Comparison of ENCODE assay signal across 3 cellular contexts in the genomic region with DNA sequence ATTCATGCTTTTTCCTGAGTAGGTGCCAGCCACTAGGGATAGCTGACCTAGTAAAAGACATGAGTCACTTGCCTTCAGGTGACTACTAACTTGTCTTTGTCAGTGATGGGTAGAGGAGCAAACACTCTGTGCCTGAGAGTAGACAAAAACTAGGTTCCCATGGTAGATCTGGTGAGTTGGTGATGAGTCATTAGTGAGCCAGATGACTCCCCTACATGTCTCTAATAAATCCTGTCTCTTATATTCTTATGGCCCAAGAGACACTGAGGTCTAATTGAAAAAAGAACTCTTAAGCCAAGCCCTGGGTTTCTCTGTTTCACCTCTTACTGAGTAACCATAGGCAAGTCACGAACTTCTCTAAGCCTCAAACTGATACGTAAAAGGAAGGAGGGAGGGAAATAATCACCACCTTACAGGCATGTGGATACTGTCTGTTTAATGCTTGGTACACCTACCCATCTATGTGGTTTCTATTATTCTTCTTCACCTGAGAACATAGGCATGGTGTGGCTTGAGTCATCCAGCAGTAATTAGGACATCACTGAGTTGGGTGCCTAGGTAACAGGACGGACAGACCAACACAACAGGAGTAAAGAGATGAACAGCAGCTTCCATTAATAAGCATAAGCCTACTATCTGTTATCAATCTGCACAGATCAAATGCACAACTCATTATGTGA.
TF ChIP-seq lines count a peak whose summit lies in the region.

No MANE protein-coding gene starts in this region.

TF ChIP-seq in A549, 52 proteins besides CTCF, POLR2A, EP300 and RAD21:
- TF ChIP-seq JUN (IDR thresholded peaks at IDR 0.05) (0 out of 5 replicates have a peak, but pooled peaks of 1 of the 2 experiments have one; percentile 51), FOSL2 (IDR thresholded peaks at IDR 0.05) (peak; percentile 93), FOSL2 (CRISPR knock-in tag; IDR thresholded peaks at IDR 0.05) (peak; percentile 95), POLR2AphosphoS2 (conservative IDR thresholded peaks at IDR 0.05; ENCODE audit: low read length) (no peak), MAFK (IDR thresholded peaks at IDR 0.05; ENCODE audit: partially characterized antibody) (peak; percentile 28), REST (IDR thresholded peaks at IDR 0.05) (no peak), ZSCAN20 (CRISPR knock-in tag; IDR thresholded peaks at IDR 0.05) (no peak), JUNB (IDR thresholded peaks at IDR 0.05) (peak; percentile 76)

TF ChIP-seq in HepG2, 621 proteins besides CTCF, POLR2A, EP300 and RAD21:
- no peak for TF ChIP-seq CC2D1A (CRISPR knock-in tag; IDR thresholded peaks at IDR 0.05)
- TF ChIP-seq ZNF124 (CRISPR knock-in tag; IDR thresholded peaks at IDR 0.05), result no peak
- TF ChIP-seq ZNF558 (CRISPR knock-in tag; IDR thresholded peaks at IDR 0.05; ENCODE audit: borderline replicate concordance), result no peak
- no peak for TF ChIP-seq ZNF775 (CRISPR knock-in tag; IDR thresholded peaks at IDR 0.05; ENCODE audit: borderline replicate concordance)
- TF ChIP-seq ZNF33B (CRISPR knock-in tag; IDR thresholded peaks at IDR 0.05), result no peak
- no peak for TF ChIP-seq SNAI1 (CRISPR knock-in tag; IDR thresholded peaks at IDR 0.05; ENCODE audit: borderline replicate concordance)
- TF ChIP-seq KLF15 (CRISPR knock-in tag; IDR thresholded peaks at IDR 0.05; ENCODE audit: borderline replicate concordance), result no peak
- no peak for TF ChIP-seq RBM39 (IDR thresholded peaks at IDR 0.05; ENCODE audit: low read depth, low read length, poor library complexity, severe bottlenecking)
- no peak for TF ChIP-seq PHF20 (CRISPR knock-in tag; IDR thresholded peaks at IDR 0.05)
- TF ChIP-seq ZBTB43 (CRISPR knock-in tag; conservative IDR thresholded peaks at IDR 0.05), result no peak
- TF ChIP-seq HCFC1 (IDR thresholded peaks at IDR 0.05; ENCODE audit: low read depth, low read length), result no peak
- TF ChIP-seq, protein P1, sequence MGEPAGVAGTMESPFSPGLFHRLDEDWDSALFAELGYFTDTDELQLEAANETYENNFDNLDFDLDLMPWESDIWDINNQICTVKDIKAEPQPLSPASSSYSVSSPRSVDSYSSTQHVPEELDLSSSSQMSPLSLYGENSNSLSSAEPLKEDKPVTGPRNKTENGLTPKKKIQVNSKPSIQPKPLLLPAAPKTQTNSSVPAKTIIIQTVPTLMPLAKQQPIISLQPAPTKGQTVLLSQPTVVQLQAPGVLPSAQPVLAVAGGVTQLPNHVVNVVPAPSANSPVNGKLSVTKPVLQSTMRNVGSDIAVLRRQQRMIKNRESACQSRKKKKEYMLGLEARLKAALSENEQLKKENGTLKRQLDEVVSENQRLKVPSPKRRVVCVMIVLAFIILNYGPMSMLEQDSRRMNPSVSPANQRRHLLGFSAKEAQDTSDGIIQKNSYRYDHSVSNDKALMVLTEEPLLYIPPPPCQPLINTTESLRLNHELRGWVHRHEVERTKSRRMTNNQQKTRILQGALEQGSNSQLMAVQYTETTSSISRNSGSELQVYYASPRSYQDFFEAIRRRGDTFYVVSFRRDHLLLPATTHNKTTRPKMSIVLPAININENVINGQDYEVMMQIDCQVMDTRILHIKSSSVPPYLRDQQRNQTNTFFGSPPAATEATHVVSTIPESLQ (CRISPR knock-in tag; conservative IDR thresholded peaks at IDR 0.05), result no peak
- TF ChIP-seq, protein P2, sequence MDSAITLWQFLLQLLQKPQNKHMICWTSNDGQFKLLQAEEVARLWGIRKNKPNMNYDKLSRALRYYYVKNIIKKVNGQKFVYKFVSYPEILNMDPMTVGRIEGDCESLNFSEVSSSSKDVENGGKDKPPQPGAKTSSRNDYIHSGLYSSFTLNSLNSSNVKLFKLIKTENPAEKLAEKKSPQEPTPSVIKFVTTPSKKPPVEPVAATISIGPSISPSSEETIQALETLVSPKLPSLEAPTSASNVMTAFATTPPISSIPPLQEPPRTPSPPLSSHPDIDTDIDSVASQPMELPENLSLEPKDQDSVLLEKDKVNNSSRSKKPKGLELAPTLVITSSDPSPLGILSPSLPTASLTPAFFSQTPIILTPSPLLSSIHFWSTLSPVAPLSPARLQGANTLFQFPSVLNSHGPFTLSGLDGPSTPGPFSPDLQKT (CRISPR knock-in tag; IDR thresholded peaks at IDR 0.05; ENCODE audit: borderline replicate concordance), result no peak
- TF ChIP-seq TAF1 (CRISPR knock-in tag; IDR thresholded peaks at IDR 0.05), result no peak
- TF ChIP-seq ZNF713 (CRISPR knock-in tag; IDR thresholded peaks at IDR 0.05), result no peak
- TF ChIP-seq HIVEP1 (CRISPR knock-in tag; IDR thresholded peaks at IDR 0.05), result no peak
- TF ChIP-seq MED13 (CRISPR knock-in tag; IDR thresholded peaks at IDR 0.05), result no peak
- TF ChIP-seq ZNF382 (CRISPR knock-in tag; IDR thresholded peaks at IDR 0.05; ENCODE audit: borderline replicate concordance), result no peak
- no peak for TF ChIP-seq FOXJ3 (CRISPR knock-in tag; IDR thresholded peaks at IDR 0.05; ENCODE audit: borderline replicate concordance)
- TF ChIP-seq ZNF605 (CRISPR knock-in tag; IDR thresholded peaks at IDR 0.05), result no peak

TF ChIP-seq in HEK293T, 16 proteins besides CTCF, POLR2A, EP300 and RAD21:
- TF ChIP-seq SUZ12 (IDR thresholded peaks at IDR 0.05), result no peak
- TF ChIP-seq PKNOX1 (IDR thresholded peaks at IDR 0.05), result no peak
- no peak for TF ChIP-seq CTBP1 (IDR thresholded peaks at IDR 0.05; ENCODE audit: borderline replicate concordance)
- no peak for TF ChIP-seq ZNF384 (IDR thresholded peaks at IDR 0.05)
- TF ChIP-seq HDGF (IDR thresholded peaks at IDR 0.05; ENCODE audit: borderline replicate concordance), result no peak
- no peak for TF ChIP-seq FOXM1 (IDR thresholded peaks at IDR 0.05; ENCODE audit: borderline replicate concordance)
- TF ChIP-seq FOXK2 (IDR thresholded peaks at IDR 0.05), result no peak
- TF ChIP-seq ELF4 (IDR thresholded peaks at IDR 0.05), result no peak
- no peak for TF ChIP-seq LEF1 (IDR thresholded peaks at IDR 0.05; ENCODE audit: borderline replicate concordance)
- no peak for TF ChIP-seq L3MBTL2 (conservative IDR thresholded peaks at IDR 0.05)
- no peak for TF ChIP-seq NFRKB (IDR thresholded peaks at IDR 0.05)
- TF ChIP-seq BHLHE40 (IDR thresholded peaks at IDR 0.05; ENCODE audit: borderline replicate concordance), result no peak
- no peak for TF ChIP-seq SP1 (IDR thresholded peaks at IDR 0.05)
- no peak for TF ChIP-seq ARNT (IDR thresholded peaks at IDR 0.05)
- no peak for TF ChIP-seq FOXA1 (IDR thresholded peaks at IDR 0.05)
TF ChIP-seq in HEK293T: peak in this region for 0.
